ENCODE assay signal across 19 cellular contexts in genomic region chr7:94741179-94741578, GRCh38.
"Had no signal": no experiment of that assay in that cellular context is flagged by ENCODE, and none has a peak within 500 bp of the region (broad histone marks: within the 10 kb centered on the region; RNA-seq: fewer than 3 reads in every experiment).

No MANE protein-coding gene starts in this region.

- H3K36me3 ChIP-seq: adrenal gland, tibial artery, uterus had no signal

- FAIRE-seq: colon had no signal

- DNase-seq: activated CD4-positive, alpha-beta T cell treated with anti-CD3 and anti-CD28 coated beads for 1 hour; activated CD4-positive, alpha-beta T cell treated with anti-CD3 and anti-CD28 coated beads, Interleukin-2, amount 50 U/mL, for 4 hours; activated effector memory CD4-positive, alpha-beta T cell treated with Interleukin-2 at 50 U/mL for 16 hours; activated naive CD4-positive, alpha-beta T cell treated with anti-CD3 and anti-CD28 coated beads, Interleukin-2, amount 50 U/mL, for 16 hours; activated T-cell treated with anti-CD3 and anti-CD28 coated beads, Interleukin-2, amount 50 U/mL, for 1 hour; adrenal gland; foreskin keratinocyte; glutamatergic neuron; hypothalamus; kidney glomerular epithelial cell; mesendoderm; natural killer cell; retina; stimulated activated CD4-positive, alpha-beta T cell treated with anti-CD3 and anti-CD28 coated beads, Interleukin-4, amount 100 ng/mL, for 1 hour; stimulated activated naive CD4-positive, alpha-beta T cell; T-helper 9 cell; tibial artery; uterus had no signal

- H3K4me3 ChIP-seq: adrenal gland, tibial artery, uterus had no signal

- H3K9me3 ChIP-seq: adrenal gland, tibial artery, uterus had no signal

- H3K27me3 ChIP-seq: adrenal gland, foreskin keratinocyte, tibial artery, uterus had no signal

- H3K4me1 ChIP-seq: foreskin keratinocyte, tibial artery, uterus had no signal
